ENCODE assay signal across 35 cellular contexts in the genomic region with DNA sequence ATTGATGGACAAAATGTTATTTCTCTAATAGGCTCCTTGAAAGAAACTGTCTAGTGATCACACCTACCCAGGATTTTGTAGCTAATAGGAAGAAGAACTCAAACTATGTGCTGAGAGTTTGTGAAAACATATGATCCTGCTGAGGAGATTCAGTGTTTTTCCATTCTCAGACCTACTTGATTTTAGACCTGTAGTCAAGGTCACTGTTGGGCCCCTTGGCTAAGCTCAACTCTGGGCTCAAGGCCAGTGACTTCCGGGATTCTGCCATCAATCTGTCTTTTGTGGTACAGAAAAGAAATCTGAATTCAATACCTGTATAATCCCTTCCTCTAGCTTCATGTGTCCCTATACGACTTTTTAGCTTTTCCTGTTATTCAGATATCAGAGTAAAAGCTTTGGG.
"Had no signal": no experiment of that assay in that cellular context is flagged by ENCODE, and none has a peak within 500 bp of the region (broad histone marks: within the 10 kb centered on the region; RNA-seq: fewer than 3 reads in every experiment).

No MANE protein-coding gene starts in this region.

- H3K27ac Mint-ChIP-seq: activated CD4-positive, alpha-beta memory T cell treated with anti-CD3 and anti-CD28 coated beads, Interleukin-2, amount 10 ng/mL, durations not matched to agents 7 days and 5 days; activated CD8-positive, alpha-beta memory T cell treated with anti-CD3 and anti-CD28 coated beads, Interleukin-2, amount 10 ng/mL, durations not matched to agents 7 days and 5 days; activated naive CD8-positive, alpha-beta T cell treated with anti-CD3 and anti-CD28 coated beads for 36 hours; activated T-cell treated with anti-CD3 and anti-CD28 coated beads, Interleukin-2, amount 50 U/mL, for 72 hours; activated T-helper 17 cell treated with anti-CD3 and anti-CD28 coated beads, Interleukin-2, amount 50 U/mL, for 72 hours had no signal

- H3K36me3 Mint-ChIP-seq: activated CD8-positive, alpha-beta memory T cell treated with anti-CD3 and anti-CD28 coated beads, Interleukin-2, amount 10 ng/mL, durations not matched to agents 7 days and 5 days; activated naive CD8-positive, alpha-beta T cell treated with anti-CD3 and anti-CD28 coated beads for 36 hours had no signal

- ATAC-seq: activated CD8-positive, alpha-beta memory T cell treated with anti-CD3 and anti-CD28 coated beads, Interleukin-2, amount 10 ng/mL, durations not matched to agents 7 days and 5 days; activated T-cell treated with anti-CD3 and anti-CD28 coated beads, Interleukin-2, amount 50 U/mL, for 72 hours; activated T-helper 17 cell treated with anti-CD3 and anti-CD28 coated beads, Interleukin-2, amount 50 U/mL, for 72 hours; body of pancreas; PC-3; Right ventricle myocardium inferior had no signal

- H3K4me1 Mint-ChIP-seq: activated CD4-positive, alpha-beta memory T cell treated with anti-CD3 and anti-CD28 coated beads, Interleukin-2, amount 10 ng/mL, durations not matched to agents 7 days and 5 days; activated CD8-positive, alpha-beta memory T cell treated with anti-CD3 and anti-CD28 coated beads, Interleukin-2, amount 10 ng/mL, durations not matched to agents 7 days and 5 days; activated naive CD8-positive, alpha-beta T cell treated with anti-CD3 and anti-CD28 coated beads for 36 hours; activated T-helper 17 cell treated with anti-CD3 and anti-CD28 coated beads, Interleukin-2, amount 50 U/mL, for 72 hours had no signal

- DNase-seq: activated CD4-positive, alpha-beta memory T cell treated with anti-CD3 and anti-CD28 coated beads, Interleukin-2, amount 10 ng/mL, durations not matched to agents 7 days and 5 days; activated CD4-positive, alpha-beta T cell treated with anti-CD3 and anti-CD28 coated beads for 1 hour; activated CD4-positive, alpha-beta T cell treated with anti-CD3 and anti-CD28 coated beads for 48 hours; activated CD4-positive, CD25-positive, alpha-beta regulatory T cell; activated CD8-positive, alpha-beta memory T cell treated with anti-CD3 and anti-CD28 coated beads for 24 hours; activated CD8-positive, alpha-beta memory T cell treated with anti-CD3 and anti-CD28 coated beads, Interleukin-2, amount 10 ng/mL, durations not matched to agents 7 days and 5 days; activated CD8-positive, alpha-beta memory T cell treated with anti-CD3 and anti-CD28 coated beads, Interleukin-2, amount 50 U/mL, for 48 hours; activated effector memory CD4-positive, alpha-beta T cell treated with anti-CD3 and anti-CD28 coated beads, Interleukin-2, amount 50 U/mL, for 16 hours; activated naive CD4-positive, alpha-beta T cell; activated naive CD4-positive, alpha-beta T cell treated with anti-CD3 and anti-CD28 coated beads, Interleukin-2, amount 50 U/mL, for 16 hours; activated naive CD8-positive, alpha-beta T cell treated with anti-CD3 and anti-CD28 coated beads for 36 hours; activated T-cell treated with anti-CD3 and anti-CD28 coated beads, Interleukin-2, amount 50 U/mL, for 72 hours; body of pancreas; Kasumi-1; KG1; MG63; MV-4-11; NCI-H1092; NCI-H1436 treated with DMSO at 0.1 percent for 48 hours; NCI-H187; NCI-H2029 treated with DMSO at 0.1 percent for 48 hours; NCI-H2107; NCI-H2171; NCI-H510A; NCI-H526; NCI-H748 treated with DMSO at 0.1 percent for 48 hours; NK-92 treated with Interleukin-12 subunit alpha and Interleukin-12 subunit beta, amount 100 ng/mL, for 24 hours; PC-3; Peyer's patch; SIG-M5; T1000; WERI-Rb-1 had no signal

- H3K4me3 ChIP-seq: body of pancreas, breast epithelium, MG63, Peyer's patch had no signal

- H3K4me3 Mint-ChIP-seq: activated CD4-positive, alpha-beta memory T cell treated with anti-CD3 and anti-CD28 coated beads, Interleukin-2, amount 10 ng/mL, durations not matched to agents 7 days and 5 days; activated CD8-positive, alpha-beta memory T cell treated with anti-CD3 and anti-CD28 coated beads, Interleukin-2, amount 10 ng/mL, durations not matched to agents 7 days and 5 days; activated naive CD8-positive, alpha-beta T cell treated with anti-CD3 and anti-CD28 coated beads for 36 hours; activated T-cell treated with anti-CD3 and anti-CD28 coated beads, Interleukin-2, amount 50 U/mL, for 72 hours; activated T-helper 17 cell treated with anti-CD3 and anti-CD28 coated beads, Interleukin-2, amount 50 U/mL, for 72 hours had no signal

- H3K27me3 Mint-ChIP-seq: activated CD4-positive, alpha-beta memory T cell treated with anti-CD3 and anti-CD28 coated beads, Interleukin-2, amount 10 ng/mL, durations not matched to agents 7 days and 5 days; activated CD8-positive, alpha-beta memory T cell treated with anti-CD3 and anti-CD28 coated beads, Interleukin-2, amount 10 ng/mL, durations not matched to agents 7 days and 5 days; activated naive CD8-positive, alpha-beta T cell treated with anti-CD3 and anti-CD28 coated beads for 36 hours; activated T-helper 17 cell treated with anti-CD3 and anti-CD28 coated beads, Interleukin-2, amount 50 U/mL, for 72 hours had no signal
